ENCODE assay signal across 1 cellular context in the genomic region with DNA sequence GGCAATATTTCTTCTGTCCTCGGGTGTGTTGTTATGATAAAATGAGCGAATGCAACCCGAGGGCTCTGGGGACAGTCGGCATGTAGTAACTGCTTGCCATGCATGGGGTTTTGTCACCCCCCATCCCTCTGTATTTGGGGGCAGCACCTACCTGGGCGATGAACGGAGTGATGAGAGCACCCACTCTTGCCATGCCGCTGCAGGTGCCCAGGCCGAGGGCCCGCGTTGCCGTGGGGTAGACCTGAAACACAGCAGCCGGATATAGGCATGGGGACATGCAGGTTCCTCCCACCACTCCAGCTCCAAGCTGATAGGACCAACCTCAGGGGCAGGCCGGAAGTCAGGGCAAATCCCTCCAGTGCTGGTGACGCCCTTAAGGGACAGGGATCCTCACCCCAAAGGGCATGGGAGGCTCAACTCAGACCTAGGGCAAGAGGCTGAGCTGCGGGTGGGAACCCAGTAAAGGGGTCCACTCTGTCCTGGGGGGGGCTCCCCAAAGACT.
A peak's percentile ranks its signal among the peaks of the same experiment; 100 is the strongest.
TF ChIP-seq lines count a peak whose summit lies in the region.

No MANE protein-coding gene starts in this region.

TF ChIP-seq in K562, 482 proteins besides CTCF, POLR2A, EP300 and RAD21:
- TF ChIP-seq TEAD4 (IDR thresholded peaks at IDR 0.05; ENCODE audit: low read length) = no peak
- TF ChIP-seq TEAD4 (CRISPR knock-in tag; IDR thresholded peaks at IDR 0.05; ENCODE audit: borderline replicate concordance) = no peak
- 0 out of 2 replicates have a peak, but pooled peaks have one; percentile 19 for TF ChIP-seq ZBTB40 (IDR thresholded peaks at IDR 0.05)
- no peak for TF ChIP-seq ZBTB40 (CRISPR knock-in tag; IDR thresholded peaks at IDR 0.05)
- no peak for TF ChIP-seq TCF3 (CRISPR knock-in tag; IDR thresholded peaks at IDR 0.05)
- 0 out of 2 replicates have a peak, but pooled peaks have one; percentile 15 for TF ChIP-seq L3MBTL2 (IDR thresholded peaks at IDR 0.05)
- TF ChIP-seq GABPA (tag; conservative IDR thresholded peaks at IDR 0.05; ENCODE audit: low read depth) = peak; percentile 72
